Comparison of ENCODE assay signal across 22 cellular contexts in genomic region chr7:50940621-50941020, GRCh38.
DNase-seq lines count a peak whose midpoint lies in the region; ATAC-seq and TF ChIP-seq lines count a peak whose summit lies in the region.
"Had no signal": no experiment of that assay in that cellular context is flagged by ENCODE, and none has a peak within 500 bp of the region (broad histone marks: within the 10 kb centered on the region; RNA-seq: fewer than 3 reads in every experiment).

No MANE protein-coding gene starts in this region.

- no peaks in the 10 kb centered on the region for H3K9me3 ChIP-seq in neural progenitor cell (ENCODE audit: low read depth)
- H3K9me3 ChIP-seq: ascending aorta, psoas muscle had no signal

- no peak for ATAC-seq in HG03196 (IDR thresholded peaks at IDR 0.05; ENCODE audit: unreplicated experiment)
- ATAC-seq: activated CD8-positive, alpha-beta T cell treated with anti-CD3 and anti-CD28 coated beads, Interleukin-2, amount 10 ng/mL, durations not matched to agents 7 days and 5 days; GM23338; heart left ventricle; psoas muscle; SK-N-SH treated with all-trans-retinoic acid at 6 μM for 48 hours; T-helper 17 cell had no signal

- peaks cover 3% of the 10 kb centered on the region for H3K27me3 Mint-ChIP-seq in neural progenitor cell (ENCODE audit: insufficient read depth, low read depth)

- no peaks in the 10 kb centered on the region for H3K36me3 Mint-ChIP-seq in neural progenitor cell

- H3K4me1 Mint-ChIP-seq in neural progenitor cell = peaks cover 6% of the 10 kb centered on the region
- H3K4me1 Mint-ChIP-seq: T-helper 17 cell had no signal

- no peak overlapping the region for H3K27ac Mint-ChIP-seq in neural progenitor cell
- H3K27ac Mint-ChIP-seq: activated CD8-positive, alpha-beta T cell treated with anti-CD3 and anti-CD28 coated beads, Interleukin-2, amount 10 ng/mL, durations not matched to agents 7 days and 5 days; activated naive CD8-positive, alpha-beta T cell; GM23338; T-helper 17 cell had no signal

- H3K27me3 ChIP-seq in neural progenitor cell = no peaks in the 10 kb centered on the region
- H3K27me3 ChIP-seq: ascending aorta, heart left ventricle had no signal

- H3K79me2 ChIP-seq in neural progenitor cell (ENCODE audit: low read depth) = no peaks in the 10 kb centered on the region

- H3K4me1 ChIP-seq in neural progenitor cell = no peaks in the 10 kb centered on the region
- H3K4me1 ChIP-seq: ascending aorta, heart left ventricle, psoas muscle had no signal

- no peak overlapping the region for H3K9ac ChIP-seq in neural progenitor cell

- TF ChIP-seq CTCF in neural progenitor cell (IDR thresholded peaks at IDR 0.05) = no peak

- H3K9me3 Mint-ChIP-seq in neural progenitor cell = peaks cover 7% of the 10 kb centered on the region

- no peak overlapping the region for H3K27ac ChIP-seq in neural progenitor cell
- H3K27ac ChIP-seq: ascending aorta, heart left ventricle, psoas muscle had no signal

- no peaks in the 10 kb centered on the region for H4K20me1 ChIP-seq in neural progenitor cell (ENCODE audit: low read depth)

- no peaks in the 10 kb centered on the region for H3F3A ChIP-seq in neural progenitor cell (ENCODE audit: low read depth)

- H3K4me2 ChIP-seq in neural progenitor cell = no peak overlapping the region
- H3K4me2 ChIP-seq: GM23338 had no signal

- H2AFZ ChIP-seq in neural progenitor cell (replicated peaks) = peak overlapping the region; percentile 76
- H2AFZ ChIP-seq: GM23338 had no signal

- peak; percentile 76 for DNase-seq in EL
- peak; percentile 85 for DNase-seq in M059J (ENCODE audit: low read depth)
- peak; percentile 40 for DNase-seq in dedifferentiated amniotic fluid mesenchymal stem cell (ENCODE audit: extremely low spot score)
- DNase-seq in neural progenitor cell (ENCODE audit: low spot score) = no peak
- DNase-seq in NCI-H2029 (lab: John Stamatoyannopoulos, UW) = no peak
- no peak for DNase-seq in OCI-M1 (lab: John Stamatoyannopoulos, UW)
- no peak for DNase-seq in activated CD4-positive, CD25-positive, alpha-beta regulatory T cell treated with anti-CD3 and anti-CD28 coated beads, Interleukin-2, amount 50 U/mL, for 72 hours
- DNase-seq: activated CD4-positive, alpha-beta T cell treated with anti-CD3 and anti-CD28 coated beads for 1 hour; activated CD8-positive, alpha-beta T cell treated with anti-CD3 and anti-CD28 coated beads, Interleukin-2, amount 10 ng/mL, durations not matched to agents 7 days and 5 days; cerebellar nuclear complex; heart left ventricle; KBM-7; NCI-H1436; NCI-H774; psoas muscle; stimulated activated naive CD4-positive, alpha-beta T cell treated with Interleukin-2 at 50 U/mL for 16 hours; T-helper 17 cell had no signal

- H3K4me3 ChIP-seq in neural progenitor cell = no peak overlapping the region
- H3K4me3 ChIP-seq: ascending aorta, GM23338, heart left ventricle, psoas muscle had no signal

- no peak overlapping the region for H3K4me3 Mint-ChIP-seq in neural progenitor cell
- H3K4me3 Mint-ChIP-seq: activated CD8-positive, alpha-beta T cell treated with anti-CD3 and anti-CD28 coated beads, Interleukin-2, amount 10 ng/mL, durations not matched to agents 7 days and 5 days; activated naive CD8-positive, alpha-beta T cell; GM23338; T-helper 17 cell had no signal

- no peaks in the 10 kb centered on the region for H3K36me3 ChIP-seq in neural progenitor cell
- H3K36me3 ChIP-seq: ascending aorta, heart left ventricle had no signal

Comparison
In these comparisons a context has a peak if more than half of its experiments do, and no peak if none do; other contexts are left out.
1. DNase-seq: peak in EL (single experiment), M059J (single experiment) and dedifferentiated amniotic fluid mesenchymal stem cell (single experiment); none in neural progenitor cell (single experiment), NCI-H2029 (single experiment), OCI-M1 (single experiment) and activated CD4-positive, CD25-positive, alpha-beta regulatory T cell treated with anti-CD3 and anti-CD28 coated beads, Interleukin-2, amount 50 U/mL, for 72 hours (single experiment).